Comparison of ENCODE assay signal across 16 cellular contexts in the genomic region with DNA sequence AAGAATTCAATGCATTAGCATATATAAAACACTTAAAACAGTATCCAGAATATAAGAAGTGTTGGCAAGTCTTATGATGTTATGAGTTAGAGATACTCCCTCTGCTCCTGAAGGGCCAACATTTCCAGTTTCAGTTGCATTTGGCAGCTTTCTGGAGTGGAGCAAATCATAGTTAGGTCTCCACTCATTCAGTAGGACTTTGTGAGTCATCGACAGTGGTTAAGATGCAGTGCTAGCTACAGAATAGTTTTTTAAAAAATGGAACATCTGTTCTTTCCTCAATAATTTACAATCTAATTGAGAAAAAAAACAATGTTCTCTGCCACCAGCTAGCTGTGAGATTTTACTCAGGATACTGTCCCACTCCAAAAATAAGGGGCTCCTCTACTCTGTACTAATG.
DNase-seq lines count a peak whose midpoint lies in the region; ATAC-seq, FAIRE-seq and TF ChIP-seq lines count a peak whose summit lies in the region.
"Had no signal": no experiment of that assay in that cellular context is flagged by ENCODE, and none has a peak within 500 bp of the region (broad histone marks: within the 10 kb centered on the region; RNA-seq: fewer than 3 reads in every experiment).

No MANE protein-coding gene starts in this region.

- POLR2A ChIA-PET in activated CD4-positive, alpha-beta memory T cell treated with anti-CD3 and anti-CD28 coated beads, Interleukin-2, amount 10 ng/mL, durations not matched to agents 7 days and 5 days (lab: Charles Lee): no interaction called here

- intact Hi-C loops in posterior vena cava (cut with DNase I): loop anchor here (5.0 to 10.0 kb wide), 2 partner anchors 164 to 167 kb away; no protein-coding TSS in a partner anchor

- H3K4me2 ChIP-seq in astrocyte (ENCODE audit: low read length): no peak overlapping the region

- H3K79me2 ChIP-seq in astrocyte (ENCODE audit: insufficient read depth, low read length): no peaks in the 10 kb centered on the region
- H3K79me2 ChIP-seq: parathyroid adenoma had no signal

- H4K20me1 ChIP-seq in astrocyte (ENCODE audit: insufficient read depth, low read length): no peaks in the 10 kb centered on the region

- H3K4me3 ChIP-seq in AG10803 (ENCODE audit: low read length): no peak overlapping the region
- no peak overlapping the region for H3K4me3 ChIP-seq in astrocyte (ENCODE audit: insufficient read depth, low read depth, low read length)
- H3K4me3 ChIP-seq: SJCRH30 had no signal

- CTCF ChIA-PET in activated CD4-positive, alpha-beta memory T cell treated with anti-CD3 and anti-CD28 coated beads, Interleukin-2, amount 10 ng/mL, durations not matched to agents 7 days and 5 days (lab: Charles Lee): interaction anchor here (0.6 kb wide), 1 partner anchor 311 kb away, joined by 3 read pairs; no protein-coding TSS in a partner anchor

- H3K9me3 ChIP-seq in astrocyte (ENCODE audit: insufficient read depth, low read depth, low read length): no peaks in the 10 kb centered on the region
- H3K9me3 ChIP-seq: SJCRH30 had no signal

- no peak overlapping the region for H2AFZ ChIP-seq in astrocyte (ENCODE audit: low read depth, low read length)
- H2AFZ ChIP-seq: parathyroid adenoma had no signal

- H3K27ac Mint-ChIP-seq in HFFc6 (no peak overlapping the region; the same call in 1 of the 2 replicates), astrocyte (ENCODE audit: unreplicated experiment) (peak overlapping the region; percentile 19)
- H3K27ac Mint-ChIP-seq in activated CD4-positive, alpha-beta memory T cell treated with anti-CD3 and anti-CD28 coated beads, Interleukin-2, amount 10 ng/mL, durations not matched to agents 7 days and 5 days: no peak overlapping the region
- H3K27ac Mint-ChIP-seq: CD4-positive, alpha-beta memory T cell; WTC11 had no signal

- TF ChIP-seq CTCF in AG10803 (conservative IDR thresholded peaks at IDR 0.05; ENCODE audit: low read length) (no peak), HFFc6 (IDR thresholded peaks at IDR 0.05) (no peak), astrocyte (IDR thresholded peaks at IDR 0.05; ENCODE audit: insufficient read depth, low read depth, low read length) (no peak)

- ATAC-seq in HG02884 (IDR thresholded peaks at IDR 0.05; ENCODE audit: unreplicated experiment): no peak
- ATAC-seq: WTC11 had no signal

- H3K9me3 Mint-ChIP-seq in HFFc6 (no peaks in the 10 kb centered on the region), astrocyte (ENCODE audit: unreplicated experiment) (no peaks in the 10 kb centered on the region)
- H3K9me3 Mint-ChIP-seq in activated CD4-positive, alpha-beta memory T cell treated with anti-CD3 and anti-CD28 coated beads, Interleukin-2, amount 10 ng/mL, durations not matched to agents 7 days and 5 days: no peaks in the 10 kb centered on the region

- no peak overlapping the region for H3K27ac ChIP-seq in astrocyte (ENCODE audit: low read depth, low read length)
- H3K27ac ChIP-seq: parathyroid adenoma, SJCRH30 had no signal

- H3K9ac ChIP-seq in astrocyte (ENCODE audit: low read length): no peak overlapping the region
- H3K9ac ChIP-seq: parathyroid adenoma had no signal

- H3K36me3 Mint-ChIP-seq in HFFc6 (ENCODE audit: low read depth) (no peaks in the 10 kb centered on the region), astrocyte (ENCODE audit: low read depth, unreplicated experiment) (no peaks in the 10 kb centered on the region)
- H3K36me3 Mint-ChIP-seq in activated CD4-positive, alpha-beta memory T cell treated with anti-CD3 and anti-CD28 coated beads, Interleukin-2, amount 10 ng/mL, durations not matched to agents 7 days and 5 days (ENCODE audit: low read depth): no peaks in the 10 kb centered on the region
- H3K36me3 Mint-ChIP-seq: CD4-positive, alpha-beta memory T cell had no signal

- H3K27me3 Mint-ChIP-seq in HFFc6 (ENCODE audit: insufficient read depth) (peaks cover 2% of the 10 kb centered on the region), astrocyte (ENCODE audit: low read depth, unreplicated experiment) (peaks cover 2% of the 10 kb centered on the region)
- H3K27me3 Mint-ChIP-seq in activated CD4-positive, alpha-beta memory T cell treated with anti-CD3 and anti-CD28 coated beads, Interleukin-2, amount 10 ng/mL, durations not matched to agents 7 days and 5 days: no peaks in the 10 kb centered on the region

- no peaks in the 10 kb centered on the region for H3K36me3 ChIP-seq in astrocyte (ENCODE audit: insufficient read depth, low read length)
- H3K36me3 ChIP-seq: SJCRH30 had no signal

- FAIRE-seq in astrocyte (lab: Jason Lieb, UNC): peak; percentile 92

- H3K4me1 Mint-ChIP-seq in HFFc6 (ENCODE audit: low read depth): peaks cover 41% of the 10 kb centered on the region
- H3K4me1 Mint-ChIP-seq in astrocyte (ENCODE audit: low read depth, unreplicated experiment): peaks cover 13% of the 10 kb centered on the region
- no peaks in the 10 kb centered on the region for H3K4me1 Mint-ChIP-seq in activated CD4-positive, alpha-beta memory T cell treated with anti-CD3 and anti-CD28 coated beads, Interleukin-2, amount 10 ng/mL, durations not matched to agents 7 days and 5 days
- H3K4me1 Mint-ChIP-seq: CD4-positive, alpha-beta memory T cell had no signal

- H3K27me3 ChIP-seq in astrocyte (ENCODE audit: insufficient read depth, low read length): no peaks in the 10 kb centered on the region
- H3K27me3 ChIP-seq: SJCRH30 had no signal

- H3K4me1 ChIP-seq in astrocyte (ENCODE audit: insufficient read depth, low read length): peaks cover 7% of the 10 kb centered on the region
- H3K4me1 ChIP-seq: parathyroid adenoma had no signal

- H3K4me3 Mint-ChIP-seq in HFFc6 (no peak overlapping the region), astrocyte (ENCODE audit: unreplicated experiment) (no peak overlapping the region)
- H3K4me3 Mint-ChIP-seq in activated CD4-positive, alpha-beta memory T cell treated with anti-CD3 and anti-CD28 coated beads, Interleukin-2, amount 10 ng/mL, durations not matched to agents 7 days and 5 days: no peak overlapping the region
- H3K4me3 Mint-ChIP-seq: CD4-positive, alpha-beta memory T cell; WTC11 had no signal

- DNase-seq in AG10803 (ENCODE audit: low read depth): peak; percentile 90
- peak; percentile 76 for DNase-seq in HFFc6
- DNase-seq in astrocyte (ENCODE audit: low read depth): peak; percentile 90
- DNase-seq in kidney tubule cell (ENCODE audit: low spot score): peak; percentile 41
- DNase-seq in OCI-M2 (lab: John Stamatoyannopoulos, UW; ENCODE audit: unreplicated experiment): no peak
- DNase-seq in posterior vena cava (ENCODE audit: low spot score): no peak
- DNase-seq in activated CD4-positive, alpha-beta memory T cell treated with anti-CD3 and anti-CD28 coated beads, Interleukin-2, amount 10 ng/mL, durations not matched to agents 7 days and 5 days: no peak
- DNase-seq: anterior cingulate cortex; CD4-positive, alpha-beta memory T cell; NCI-H1436; stimulated activated CD4-positive, alpha-beta T cell treated with anti-CD3 and anti-CD28 coated beads, Interleukin-4, amount 100 ng/mL, for 24 hours; stimulated activated naive CD4-positive, alpha-beta T cell treated with Interleukin-2 at 50 U/mL for 16 hours had no signal

Comparison
In these comparisons a context has a peak if more than half of its experiments do, and no peak if none do; other contexts are left out.
1. DNase-seq: peak in AG10803 (single experiment), HFFc6 (single experiment), astrocyte (single experiment) and kidney tubule cell (single experiment); none in OCI-M2 (single experiment), posterior vena cava (single experiment) and activated CD4-positive, alpha-beta memory T cell treated with anti-CD3 and anti-CD28 coated beads, Interleukin-2, amount 10 ng/mL, durations not matched to agents 7 days and 5 days (single experiment).